20 cellular contexts compared by ENCODE assay signal in genomic region chr14:105307052-105307727, GRCh38. TPM values are rescaled to one million over a fixed set of nuclear protein-coding genes. Genes with fewer than 3 reads are reported as not detected.
DNase-seq lines count a peak whose midpoint lies in the region; ATAC-seq and TF ChIP-seq lines count a peak whose summit lies in the region.
"Had no signal": no experiment of that assay in that cellular context is flagged by ENCODE, and none has a peak within 500 bp of the region (broad histone marks: within the 10 kb centered on the region; RNA-seq: fewer than 3 reads in every experiment).

No MANE protein-coding gene starts in this region.

- H3K4me3 Mint-ChIP-seq in activated CD4-positive, alpha-beta T cell treated with anti-CD3 and anti-CD28 coated beads for 36 hours: no peak overlapping the region
- no peak overlapping the region for H3K4me3 Mint-ChIP-seq in CD4-positive, alpha-beta T cell
- H3K4me3 Mint-ChIP-seq in neural crest cell: peak overlapping the region; percentile 58
- H3K4me3 Mint-ChIP-seq: CD8-positive, alpha-beta T cell had no signal

- H3K27ac ChIP-seq in CD4-positive, alpha-beta T cell (ENCODE audit: low read depth, low read length): no peak overlapping the region
- H3K27ac ChIP-seq in HEK293 (ENCODE audit: extremely low read depth, low read depth, low read length): no peak overlapping the region
- H3K27ac ChIP-seq: BLaER1 had no signal

- no peak overlapping the region for H3K4me3 ChIP-seq in HEK293 (ENCODE audit: low read depth, low read length)
- H3K4me3 ChIP-seq: BLaER1 had no signal

- H3K9me3 Mint-ChIP-seq in activated CD4-positive, alpha-beta T cell treated with anti-CD3 and anti-CD28 coated beads for 36 hours (ENCODE audit: low read depth): no peaks in the 10 kb centered on the region
- no peaks in the 10 kb centered on the region for H3K9me3 Mint-ChIP-seq in CD4-positive, alpha-beta T cell
- no peaks in the 10 kb centered on the region for H3K9me3 Mint-ChIP-seq in neural crest cell
- H3K9me3 Mint-ChIP-seq: CD8-positive, alpha-beta T cell had no signal

- POLR2A ChIA-PET in activated CD4-positive, alpha-beta T cell treated with anti-CD3 and anti-CD28 coated beads for 36 hours (lab: Charles Lee): interaction anchor here (1.0 kb wide), 1 partner anchor 13 kb away, joined by 4 read pairs; no protein-coding TSS in a partner anchor
- POLR2A ChIA-PET in CD4-positive, alpha-beta T cell (lab: Charles Lee): no interaction called here
- POLR2A ChIA-PET in HEK293 (lab: Yijun Ruan, JAX): no interaction called here

- H3K4me1 ChIP-seq in HEK293 (ENCODE audit: control insufficient read depth, insufficient read depth, low read length): no peaks in the 10 kb centered on the region

- no peaks in the 10 kb centered on the region for H3K36me3 ChIP-seq in HEK293 (ENCODE audit: control insufficient read depth in 2 of 2, insufficient read depth in 1 of 2, low read length in 2 of 2)

- DNase-seq in activated CD4-positive, alpha-beta T cell treated with anti-CD3 and anti-CD28 coated beads for 36 hours: no peak
- no peak for DNase-seq in activated CD4-positive, alpha-beta T cell treated with anti-CD3 and anti-CD28 coated beads, Interleukin-2, amount 50 U/mL, for 1 hour
- DNase-seq in CD4-positive, alpha-beta T cell: no peak
- no peak for DNase-seq in neural crest cell (ENCODE audit: low read depth, low spot score)
- no peak for DNase-seq in NCI-H1930 (lab: John Stamatoyannopoulos, UW)
- DNase-seq: CD8-positive, alpha-beta T cell; DMS53; IMR-90; NCI-H1417 treated with DMSO at 0.1 percent for 48 hours; NCI-H187 treated with DMSO at 0.1 percent for 48 hours; NCI-H226; NCI-H524; NCI-H82; OCI-M1; RPMI8226; SIG-M5 had no signal

- H3K27me3 Mint-ChIP-seq in activated CD4-positive, alpha-beta T cell treated with anti-CD3 and anti-CD28 coated beads for 36 hours: no peaks in the 10 kb centered on the region
- no peaks in the 10 kb centered on the region for H3K27me3 Mint-ChIP-seq in CD4-positive, alpha-beta T cell
- peaks cover 6% of the 10 kb centered on the region for H3K27me3 Mint-ChIP-seq in neural crest cell (ENCODE audit: low read depth)

- no peaks in the 10 kb centered on the region for H3K36me3 Mint-ChIP-seq in activated CD4-positive, alpha-beta T cell treated with anti-CD3 and anti-CD28 coated beads for 36 hours (ENCODE audit: low read depth)
- no peaks in the 10 kb centered on the region for H3K36me3 Mint-ChIP-seq in CD4-positive, alpha-beta T cell (ENCODE audit: low read depth)
- no peaks in the 10 kb centered on the region for H3K36me3 Mint-ChIP-seq in neural crest cell (ENCODE audit: low read depth)
- H3K36me3 Mint-ChIP-seq: CD8-positive, alpha-beta T cell had no signal

- H3K9me3 ChIP-seq in CD4-positive, alpha-beta T cell (ENCODE audit: control insufficient read depth, low read length): no peaks in the 10 kb centered on the region
- H3K9me3 ChIP-seq in HEK293 (ENCODE audit: control insufficient read depth, insufficient read depth, low read depth, low read length): no peaks in the 10 kb centered on the region
- H3K9me3 ChIP-seq: BLaER1 had no signal

- H3K27ac Mint-ChIP-seq in activated CD4-positive, alpha-beta T cell treated with anti-CD3 and anti-CD28 coated beads for 36 hours: peak overlapping the region; percentile 7
- peak overlapping the region; percentile 7 for H3K27ac Mint-ChIP-seq in CD4-positive, alpha-beta T cell
- no peak overlapping the region for H3K27ac Mint-ChIP-seq in neural crest cell (ENCODE audit: unreplicated experiment)
- H3K27ac Mint-ChIP-seq: CD8-positive, alpha-beta T cell had no signal

- peak; percentile 60 for ATAC-seq in activated CD4-positive, alpha-beta T cell treated with anti-CD3 and anti-CD28 coated beads for 36 hours
- ATAC-seq in CD4-positive, alpha-beta T cell (ENCODE audit: poor library complexity): no peak
- ATAC-seq in HG03045 (IDR thresholded peaks at IDR 0.05; ENCODE audit: unreplicated experiment): no peak
- ATAC-seq: CD8-positive, alpha-beta T cell had no signal

- no peak for TF ChIP-seq CTCF in CD4-positive, alpha-beta T cell (IDR thresholded peaks at IDR 0.05)
- no peak for TF ChIP-seq CTCF in HEK293 (tag by site-specific recombination; IDR thresholded peaks at IDR 0.05)
- TF ChIP-seq CTCF in neural crest cell (conservative IDR thresholded peaks at IDR 0.05): no peak

- intact Hi-C loops in activated CD4-positive, alpha-beta T cell treated with anti-CD3 and anti-CD28 coated beads for 36 hours (cut with DNase I, micrococcal nuclease): no loop called here
- intact Hi-C loops in CD4-positive, alpha-beta T cell (cut with DNase I, micrococcal nuclease): no loop called here

- peaks cover 27% of the 10 kb centered on the region for H3K4me1 Mint-ChIP-seq in activated CD4-positive, alpha-beta T cell treated with anti-CD3 and anti-CD28 coated beads for 36 hours
- H3K4me1 Mint-ChIP-seq in CD4-positive, alpha-beta T cell (ENCODE audit: low read depth): peaks cover 25% of the 10 kb centered on the region
- H3K4me1 Mint-ChIP-seq in neural crest cell: no peaks in the 10 kb centered on the region

- CTCF ChIA-PET in activated CD4-positive, alpha-beta T cell treated with anti-CD3 and anti-CD28 coated beads for 36 hours (lab: Charles Lee): no interaction called here
- CTCF ChIA-PET in CD4-positive, alpha-beta T cell (lab: Charles Lee): interaction anchor here (0.6 kb wide), 1 partner anchor 13 kb away, joined by 4 read pairs; no protein-coding TSS in a partner anchor
- CTCF ChIA-PET in HEK293 (lab: Yijun Ruan, JAX): no interaction called here

- H3K27me3 ChIP-seq in CD4-positive, alpha-beta T cell (ENCODE audit: control insufficient read depth, insufficient read depth, low read length): no peaks in the 10 kb centered on the region
- H3K27me3 ChIP-seq: BLaER1 had no signal

TF ChIP-seq in HEK293, 187 proteins besides CTCF, POLR2A, EP300 and RAD21:
- TF ChIP-seq ZSCAN23 (tag by site-specific recombination; IDR thresholded peaks at IDR 0.05): no peak
- TF ChIP-seq ZNF266 (tag by site-specific recombination; IDR thresholded peaks at IDR 0.05; ENCODE audit: low read depth): peak; percentile 99
TF ChIP-seq in HEK293: peak in this region for 1.

RNA-seq across cellular contexts. Expression of gene BRF1, which starts 6.4 kb away (rescaled TPM):
- total RNA-seq in activated CD4-positive, alpha-beta T cell treated with anti-CD3 and anti-CD28 coated beads for 36 hours: 10 to 100 TPM; 20.0 to 28.1 TPM
- 10 to 100 TPM; 77.4 to 77.7 TPM for total RNA-seq in CD4-positive, alpha-beta T cell
- total RNA-seq in neural crest cell: 50.0 and 51.1 TPM in 2 replicates

RNA-seq across cellular contexts. Expression of gene PACS2, which starts 7.4 kb away (rescaled TPM):
- 10 to 100 TPM; 30.6 to 32.9 TPM for total RNA-seq in activated CD4-positive, alpha-beta T cell treated with anti-CD3 and anti-CD28 coated beads for 36 hours
- total RNA-seq in CD4-positive, alpha-beta T cell: 10 to 100 TPM; 57.7 to 61.5 TPM
- 101 and 104 TPM in 2 replicates for total RNA-seq in neural crest cell

RNA-seq across cellular contexts. Expression of gene BTBD6, which starts 58.9 kb away (rescaled TPM):
- total RNA-seq in activated CD4-positive, alpha-beta T cell treated with anti-CD3 and anti-CD28 coated beads for 36 hours: 10 to 100 TPM; 18.9 to 23.2 TPM
- total RNA-seq in CD4-positive, alpha-beta T cell: 10 to 100 TPM; 36.9 to 37.6 TPM
- total RNA-seq in neural crest cell: 33.6 and 36.6 TPM in 2 replicates
- total RNA-seq: A172 had no signal
